In genomic region chr9:129665008-129665771, GRCh38 we compare ENCODE assay signal across 8 cellular contexts. TPM values are rescaled to one million over a fixed set of nuclear protein-coding genes. Genes with fewer than 3 reads are reported as not detected.
DNase-seq lines count a peak whose midpoint lies in the region; TF ChIP-seq lines count a peak whose summit lies in the region.

Gene PRRX2, plus strand, starts transcription at chr9:129665647. Its CDS starts 221 bp downstream, at chr9:129665868.

- H3K36me3 ChIP-seq in esophagus (ENCODE audit: control insufficient read depth in 2 of 2, insufficient read depth in 2 of 2, low read length in 1 of 2), result no peaks in the 10 kb centered on the region

- TF ChIP-seq CTCF in GM20000 (IDR thresholded peaks at IDR 0.05; ENCODE audit: extremely low read depth, missing control alignments) (no peak), osteocyte (IDR thresholded peaks at IDR 0.05) (no peak)

- peaks cover 0 to 2% of the 10 kb centered on the region in 2 donors for H3K27me3 ChIP-seq in esophagus (ENCODE audit: control insufficient read depth in 1 of 2, insufficient read depth in 2 of 2, low read length in 2 of 2)

- WGBS in esophagus, 2 donors, result 2 to 5% methylated on average over 35 to 60 of the region's 60 CpGs

- H3K4me3 ChIP-seq in esophagus (ENCODE audit: low read depth in 1 of 2, low read length in 2 of 2), result peak within 1 kb of the TSS; percentile 41 to 48

- H3K27ac Mint-ChIP-seq in activated CD4-positive, alpha-beta T cell treated with anti-CD3 and anti-CD28 coated beads, Interleukin-2, amount 10 ng/mL, durations not matched to agents 7 days and 5 days, result peak within 1 kb of the TSS; percentile 66
- H3K27ac Mint-ChIP-seq in osteocyte (ENCODE audit: unreplicated experiment), result no peak within 1 kb of the TSS

- H3K9me3 Mint-ChIP-seq in activated CD4-positive, alpha-beta T cell treated with anti-CD3 and anti-CD28 coated beads, Interleukin-2, amount 10 ng/mL, durations not matched to agents 7 days and 5 days, result no peaks in the 10 kb centered on the region
- no peaks in the 10 kb centered on the region for H3K9me3 Mint-ChIP-seq in osteocyte (ENCODE audit: unreplicated experiment)

- no peak within 1 kb of the TSS for H3K27ac ChIP-seq in esophagus (ENCODE audit: low read depth in 2 of 2, low read length in 1 of 2)

- POLR2A ChIA-PET in activated CD4-positive, alpha-beta T cell treated with anti-CD3 and anti-CD28 coated beads, Interleukin-2, amount 10 ng/mL, durations not matched to agents 7 days and 5 days (lab: Charles Lee), result no interaction called here

- peak within 1 kb of the TSS; percentile 52 for H3K4me3 Mint-ChIP-seq in activated CD4-positive, alpha-beta T cell treated with anti-CD3 and anti-CD28 coated beads, Interleukin-2, amount 10 ng/mL, durations not matched to agents 7 days and 5 days
- H3K4me3 Mint-ChIP-seq in osteocyte (ENCODE audit: unreplicated experiment), result peak within 1 kb of the TSS; percentile 57

- CTCF ChIA-PET in activated CD4-positive, alpha-beta T cell treated with anti-CD3 and anti-CD28 coated beads, Interleukin-2, amount 10 ng/mL, durations not matched to agents 7 days and 5 days (lab: Charles Lee), result no interaction called here

- no peaks in the 10 kb centered on the region for H3K36me3 Mint-ChIP-seq in activated CD4-positive, alpha-beta T cell treated with anti-CD3 and anti-CD28 coated beads, Interleukin-2, amount 10 ng/mL, durations not matched to agents 7 days and 5 days (ENCODE audit: low read depth)
- no peaks in the 10 kb centered on the region for H3K36me3 Mint-ChIP-seq in osteocyte (ENCODE audit: unreplicated experiment)

- peaks cover 0 to 11% of the 10 kb centered on the region in 2 donors for H3K4me1 ChIP-seq in esophagus (ENCODE audit: control insufficient read depth in 2 of 2, insufficient read depth in 2 of 2, low read length in 1 of 2)

- H3K27me3 Mint-ChIP-seq in activated CD4-positive, alpha-beta T cell treated with anti-CD3 and anti-CD28 coated beads, Interleukin-2, amount 10 ng/mL, durations not matched to agents 7 days and 5 days, result peaks cover 19% of the 10 kb centered on the region
- H3K27me3 Mint-ChIP-seq in osteocyte (ENCODE audit: unreplicated experiment), result no peaks in the 10 kb centered on the region

- no peaks in the 10 kb centered on the region for H3K9me3 ChIP-seq in esophagus (ENCODE audit: control insufficient read depth in 2 of 2, insufficient read depth in 1 of 2, low read depth in 1 of 2, low read length in 1 of 2)

- DNase-seq in GM20000 (ENCODE audit: low spot score) (peak; percentile 61), osteocyte (ENCODE audit: extremely low spot score, unreplicated experiment) (no peak), C1 segment of cervical spinal cord (lab: John Stamatoyannopoulos, UW) (no peak), NCI-H1930 (lab: John Stamatoyannopoulos, UW) (no peak), superior temporal gyrus (ENCODE audit: extremely low spot score) (no peak), NOMO-1 treated with dmso at 0.1 percent for 144 hours (lab: John Stamatoyannopoulos, UW; ENCODE audit: unreplicated experiment) (no peak)
- DNase-seq in activated CD4-positive, alpha-beta T cell treated with anti-CD3 and anti-CD28 coated beads, Interleukin-2, amount 10 ng/mL, durations not matched to agents 7 days and 5 days, result peak; percentile 31

- H3K4me1 Mint-ChIP-seq in activated CD4-positive, alpha-beta T cell treated with anti-CD3 and anti-CD28 coated beads, Interleukin-2, amount 10 ng/mL, durations not matched to agents 7 days and 5 days, result peaks cover 7% of the 10 kb centered on the region
- peaks cover 27% of the 10 kb centered on the region for H3K4me1 Mint-ChIP-seq in osteocyte (ENCODE audit: unreplicated experiment)

RNA-seq across cellular contexts. Expression of gene PRRX2, which starts in this region (rescaled TPM):
- total RNA-seq in activated CD4-positive, alpha-beta T cell treated with anti-CD3 and anti-CD28 coated beads, Interleukin-2, amount 10 ng/mL, durations not matched to agents 7 days and 5 days, result under 1 TPM in 1 of 2 experiments, not detected in 1; 0.15 TPM
- 1 to 10 TPM; 1.7 to 3.6 TPM for polyA plus RNA-seq in esophagus
- total RNA-seq in osteocyte, result 5.6 and 6.4 TPM in 2 replicates

Comparison
In these comparisons a context has a peak if more than half of its experiments do, and no peak if none do; other contexts are left out.
1. Peak in DNase-seq in activated CD4-positive, alpha-beta T cell treated with anti-CD3 and anti-CD28 coated beads, Interleukin-2, amount 10 ng/mL, durations not matched to agents 7 days and 5 days; RNA of the gene not detected or under 1 TPM.